9 cellular contexts compared by ENCODE assay signal in genomic region chr21:15293251-15293650, GRCh38.
DNase-seq lines count a peak whose midpoint lies in the region; TF ChIP-seq lines count a peak whose summit lies in the region.
"Had no signal": no experiment of that assay in that cellular context is flagged by ENCODE, and none has a peak within 500 bp of the region (broad histone marks: within the 10 kb centered on the region; RNA-seq: fewer than 3 reads in every experiment).

No MANE protein-coding gene starts in this region.

- H3K36me3 Mint-ChIP-seq in nephron progenitor cell (ENCODE audit: low read depth) = no peaks in the 10 kb centered on the region

- H3K27ac Mint-ChIP-seq in nephron progenitor cell = peak overlapping the region; percentile 12

- no peak overlapping the region for H3K4me3 Mint-ChIP-seq in nephron progenitor cell

- peak; percentile 51 for DNase-seq in DMS53 treated with DMSO at 0.1 percent for 48 hours (lab: John Stamatoyannopoulos, UW; ENCODE audit: unreplicated experiment)
- DNase-seq in NCI-H460 (ENCODE audit: extremely low read depth, low read depth) = peak; percentile 44
- peak; percentile 73 for DNase-seq in epithelial cell of proximal tubule (ENCODE audit: low read depth)
- no peak for DNase-seq in nephron progenitor cell
- no peak for DNase-seq in NCI-H1417 treated with DMSO at 0.1 percent for 48 hours (lab: John Stamatoyannopoulos, UW)
- no peak for DNase-seq in CD1c-positive myeloid dendritic cell (ENCODE audit: extremely low spot score)
- DNase-seq in cerebellar nuclear complex (lab: John Stamatoyannopoulos, UW) = no peak
- no peak for DNase-seq in NCI-H2107 treated with DMSO at 0.1 percent for 48 hours (lab: John Stamatoyannopoulos, UW; ENCODE audit: unreplicated experiment)

- H3K4me1 Mint-ChIP-seq in nephron progenitor cell = peaks cover 55% of the 10 kb centered on the region

- no peaks in the 10 kb centered on the region for H3K27me3 Mint-ChIP-seq in nephron progenitor cell (ENCODE audit: low read depth, poor library complexity)

- H3K9me3 Mint-ChIP-seq in nephron progenitor cell = no peaks in the 10 kb centered on the region

- H3K4me3 ChIP-seq in epithelial cell of proximal tubule (ENCODE audit: low read depth, low read length) = no peak overlapping the region
- H3K4me3 ChIP-seq: ascending aorta had no signal

- no peak for TF ChIP-seq CTCF in epithelial cell of proximal tubule (conservative IDR thresholded peaks at IDR 0.05; ENCODE audit: low read depth, low read length)
- TF ChIP-seq CTCF in nephron progenitor cell (IDR thresholded peaks at IDR 0.05) = no peak

Comparison
In these comparisons a context has a peak if more than half of its experiments do, and no peak if none do; other contexts are left out.
1. DNase-seq: peak in DMS53 treated with DMSO at 0.1 percent for 48 hours (single experiment), NCI-H460 (single experiment) and epithelial cell of proximal tubule (single experiment); none in nephron progenitor cell (single experiment), NCI-H1417 treated with DMSO at 0.1 percent for 48 hours (single experiment), CD1c-positive myeloid dendritic cell (single experiment), cerebellar nuclear complex (0 of 2) and NCI-H2107 treated with DMSO at 0.1 percent for 48 hours (single experiment).